In genomic region chr3:66797916-66798560, GRCh38 we compare ENCODE assay signal across 8 cellular contexts.
DNase-seq lines count a peak whose midpoint lies in the region; ATAC-seq and TF ChIP-seq lines count a peak whose summit lies in the region.

No MANE protein-coding gene starts in this region.

- H3K9ac ChIP-seq in colonic mucosa (ENCODE audit: low read depth in 2 of 2, low read length in 2 of 2) (no peak overlapping the region), iPS-20b (ENCODE audit: low read depth, low read length) (no peak overlapping the region; the same call in 1 of the 2 replicates)

- no peak for TF ChIP-seq CTCF in colonic mucosa (IDR thresholded peaks at IDR 0.05)
- no peak for TF ChIP-seq CTCF in CD4-positive, alpha-beta T cell (IDR thresholded peaks at IDR 0.05)

- H3K4me3 Mint-ChIP-seq in CD4-positive, alpha-beta T cell, result no peak overlapping the region

- no peak for ATAC-seq in CD4-positive, alpha-beta T cell (ENCODE audit: poor library complexity)
- no peak for ATAC-seq in GM21526 (IDR thresholded peaks at IDR 0.05; ENCODE audit: low FRiP score, unreplicated experiment)

- H3K4me3 ChIP-seq in H7 (ENCODE audit: insufficient read depth, low read depth, low read length) (peak overlapping the region; percentile 20), colonic mucosa (no peak overlapping the region), iPS-20b (ENCODE audit: low read length) (peak overlapping the region; percentile 42; the same call in 1 of the 2 replicates)

- POLR2A ChIA-PET in CD4-positive, alpha-beta T cell (lab: Charles Lee), result no interaction called here

- H3K27ac ChIP-seq in colonic mucosa (no peak overlapping the region), iPS-20b (ENCODE audit: low read length) (no peak overlapping the region)
- H3K27ac ChIP-seq in CD4-positive, alpha-beta T cell (ENCODE audit: low read depth, low read length), result no peak overlapping the region

- H3K9me3 Mint-ChIP-seq in CD4-positive, alpha-beta T cell, result peaks cover 2% of the 10 kb centered on the region

- no peaks in the 10 kb centered on the region for H3K9me3 ChIP-seq in colonic mucosa
- peaks cover 11% of the 10 kb centered on the region for H3K9me3 ChIP-seq in iPS-20b (ENCODE audit: insufficient read depth, low read depth, low read length)
- no peaks in the 10 kb centered on the region for H3K9me3 ChIP-seq in CD4-positive, alpha-beta T cell (ENCODE audit: control insufficient read depth, low read length)

- no peak overlapping the region for H3K27ac Mint-ChIP-seq in CD4-positive, alpha-beta T cell

- H3K27me3 ChIP-seq in H7 (ENCODE audit: control insufficient read depth, insufficient read depth, low read length) (no peaks in the 10 kb centered on the region), colonic mucosa (no peaks in the 10 kb centered on the region), iPS-20b (ENCODE audit: insufficient read depth, low read length) (no peaks in the 10 kb centered on the region)
- H3K27me3 ChIP-seq in CD4-positive, alpha-beta T cell (ENCODE audit: control insufficient read depth, insufficient read depth, low read length), result peaks cover 11% of the 10 kb centered on the region

- H3K36me3 ChIP-seq in H7 (replicated peaks; ENCODE audit: control insufficient read depth, insufficient read depth, low read length) (no peaks in the 10 kb centered on the region), colonic mucosa (no peaks in the 10 kb centered on the region), iPS-20b (ENCODE audit: insufficient read depth, low read depth, low read length) (peaks cover 5% of the 10 kb centered on the region; the same call in 1 of the 2 replicates)

- CTCF ChIA-PET in CD4-positive, alpha-beta T cell (lab: Charles Lee), result no interaction called here

- H3K4me1 ChIP-seq in colonic mucosa (no peaks in the 10 kb centered on the region), iPS-20b (ENCODE audit: insufficient read depth, low read length) (no peaks in the 10 kb centered on the region; the same call in 1 of the 2 replicates)

- H3K27me3 Mint-ChIP-seq in CD4-positive, alpha-beta T cell, result peaks cover 49% of the 10 kb centered on the region

- peak; percentile 77 for DNase-seq in H7
- DNase-seq in colonic mucosa, result peak; percentile 29
- DNase-seq in retina, result peak; percentile 70
- no peak for DNase-seq in CD4-positive, alpha-beta T cell
- DNase-seq in KG1 (lab: John Stamatoyannopoulos, UW), result no peak
- no peak for DNase-seq in stimulated activated CD4-positive, alpha-beta T cell treated with anti-CD3 and anti-CD28 coated beads, Interleukin-4, amount 100 ng/mL, for 24 hours

- H3K36me3 Mint-ChIP-seq in CD4-positive, alpha-beta T cell (ENCODE audit: low read depth), result no peaks in the 10 kb centered on the region

- no peaks in the 10 kb centered on the region for H3K4me1 Mint-ChIP-seq in CD4-positive, alpha-beta T cell (ENCODE audit: low read depth)

- intact Hi-C loops in colonic mucosa (cut with DNase I), result no loop called here
- intact Hi-C loops in CD4-positive, alpha-beta T cell (cut with DNase I, micrococcal nuclease), result no loop called here

Comparison
In these comparisons a context has a peak if more than half of its experiments do, and no peak if none do; other contexts are left out.
1. DNase-seq: peak in H7 (single experiment), colonic mucosa (single experiment) and retina (single experiment); none in CD4-positive, alpha-beta T cell (0 of 10), KG1 (single experiment) and stimulated activated CD4-positive, alpha-beta T cell treated with anti-CD3 and anti-CD28 coated beads, Interleukin-4, amount 100 ng/mL, for 24 hours (single experiment).